3 cellular contexts compared by ENCODE assay signal in genomic region chr20:32064667-32065066, GRCh38.
TF ChIP-seq lines count a peak whose summit lies in the region.

No MANE protein-coding gene starts in this region.

TF ChIP-seq in GM12891, 5 proteins besides CTCF, POLR2A, EP300 and RAD21:
- TF ChIP-seq POU2F2 (IDR thresholded peaks at IDR 0.05; ENCODE audit: low read depth, low read length) (no peak), POLR2AphosphoS5 (IDR thresholded peaks at IDR 0.05; ENCODE audit: low read depth, low read length) (no peak), PAX5 (IDR thresholded peaks at IDR 0.05; ENCODE audit: insufficient read depth, low read length, severe bottlenecking) (no peak), TAF1 (IDR thresholded peaks at IDR 0.05; ENCODE audit: low read depth, low read length) (no peak), SPI1 (IDR thresholded peaks at IDR 0.05; ENCODE audit: low read depth, low read length) (no peak)

TF ChIP-seq in GM23338, 12 proteins besides CTCF, POLR2A, EP300 and RAD21:
- TF ChIP-seq ZNF114 (CRISPR knock-in tag; IDR thresholded peaks at IDR 0.05) (no peak), JUNB (IDR thresholded peaks at IDR 0.05; ENCODE audit: unreplicated experiment) (no peak), CREB1 (CRISPR knock-in tag; IDR thresholded peaks at IDR 0.05; ENCODE audit: low read depth) (no peak)
TF ChIP-seq in GM23338: peak in this region for 0.

TF ChIP-seq in H1, 55 proteins besides CTCF, POLR2A, EP300 and RAD21:
- no peak for TF ChIP-seq CEBPB (IDR thresholded peaks at IDR 0.05; ENCODE audit: low read depth, low read length)
- TF ChIP-seq KDM1A (IDR thresholded peaks at IDR 0.05; ENCODE audit: borderline replicate concordance, low read length) = no peak
- TF ChIP-seq POU5F1 (IDR thresholded peaks at IDR 0.05; ENCODE audit: low read depth, low read length) = no peak
- TF ChIP-seq MAFK (IDR thresholded peaks at IDR 0.05; ENCODE audit: low read depth, low read length) = no peak
- TF ChIP-seq SIN3A (conservative IDR thresholded peaks at IDR 0.05 in 1 of 2, IDR thresholded peaks at IDR 0.05 in 1 of 2; ENCODE audit: low read depth in 1 of 2, low read length in 2 of 2) = no peak
- TF ChIP-seq CBX5 (IDR thresholded peaks at IDR 0.05; ENCODE audit: low read depth, low read length) = no peak
- no peak for TF ChIP-seq HDAC6 (IDR thresholded peaks at IDR 0.05; ENCODE audit: low read depth, low read length)
- no peak for TF ChIP-seq CBX8 (IDR thresholded peaks at IDR 0.05; ENCODE audit: borderline replicate concordance, low read depth, low read length)
- no peak for TF ChIP-seq BACH1 (IDR thresholded peaks at IDR 0.05; ENCODE audit: low read length)
- TF ChIP-seq SP4 (IDR thresholded peaks at IDR 0.05; ENCODE audit: low read length) = no peak
- TF ChIP-seq TEAD4 (IDR thresholded peaks at IDR 0.05; ENCODE audit: low read depth, low read length) = no peak
- TF ChIP-seq SP1 (IDR thresholded peaks at IDR 0.05; ENCODE audit: low read depth, low read length) = no peak
- no peak for TF ChIP-seq HDAC2 (IDR thresholded peaks at IDR 0.05; ENCODE audit: borderline replicate concordance in 1 of 2, low read depth in 2 of 2, low read length in 2 of 2)
- no peak for TF ChIP-seq SIRT6 (IDR thresholded peaks at IDR 0.05; ENCODE audit: low read length)
- TF ChIP-seq SRF (IDR thresholded peaks at IDR 0.05; ENCODE audit: low read depth, low read length) = no peak
- TF ChIP-seq RFX5 (IDR thresholded peaks at IDR 0.05; ENCODE audit: borderline replicate concordance, low read depth, low read length) = no peak
